In genomic region chr3:127135241-127136023, GRCh38 we compare ENCODE assay signal across 7 cellular contexts. TPM values are rescaled to one million over a fixed set of nuclear protein-coding genes. Genes with fewer than 3 reads are reported as not detected.
A peak's percentile ranks its signal among the peaks of the same experiment; 100 is the strongest.
DNase-seq lines count a peak whose midpoint lies in the region; ATAC-seq and TF ChIP-seq lines count a peak whose summit lies in the region.

No MANE protein-coding gene starts in this region.

- ATAC-seq in activated T-cell treated with anti-CD3 and anti-CD28 coated beads, Interleukin-2, amount 50 U/mL, for 4 hours, result peak; percentile 26 to 41
- ATAC-seq in left ventricle myocardium superior (peak; percentile 27), HG02970 (IDR thresholded peaks at IDR 0.05; ENCODE audit: low FRiP score, unreplicated experiment) (no peak)
- no peak for ATAC-seq in naive thymus-derived CD4-positive, alpha-beta T cell

- H3K4me3 ChIP-seq in MG63, result no peak overlapping the region
- peak overlapping the region; percentile 27 for H3K4me3 ChIP-seq in smooth muscle cell
- H3K4me3 ChIP-seq in naive thymus-derived CD4-positive, alpha-beta T cell (ENCODE audit: low read length), result no peak overlapping the region

- CTCF ChIA-PET in naive thymus-derived CD4-positive, alpha-beta T cell (lab: Charles Lee), result no interaction called here

- no peaks in the 10 kb centered on the region for H3K36me3 ChIP-seq in MG63
- H3K36me3 ChIP-seq in smooth muscle cell (ENCODE audit: low read depth), result no peaks in the 10 kb centered on the region
- no peaks in the 10 kb centered on the region for H3K36me3 ChIP-seq in naive thymus-derived CD4-positive, alpha-beta T cell (ENCODE audit: control insufficient read depth in 2 of 3, insufficient read depth in 3 of 3, low read length in 3 of 3)

- 11% methylated on average over 58 of the region's 58 CpGs for WGBS in smooth muscle cell (ENCODE audit: low lambda C conversion rate)

- H3F3A ChIP-seq in smooth muscle cell (ENCODE audit: low read depth), result peaks cover 6% of the 10 kb centered on the region

- H3K9me3 ChIP-seq in MG63, result no peaks in the 10 kb centered on the region
- H3K9me3 ChIP-seq in smooth muscle cell (replicated peaks; ENCODE audit: low read depth), result no peaks in the 10 kb centered on the region
- no peaks in the 10 kb centered on the region for H3K9me3 ChIP-seq in naive thymus-derived CD4-positive, alpha-beta T cell (ENCODE audit: control insufficient read depth in 2 of 3, low read length in 3 of 3)

- H3K36me3 Mint-ChIP-seq in activated T-cell treated with anti-CD3 and anti-CD28 coated beads, Interleukin-2, amount 50 U/mL, for 4 hours (ENCODE audit: insufficient read depth), result no peaks in the 10 kb centered on the region
- H3K36me3 Mint-ChIP-seq in naive thymus-derived CD4-positive, alpha-beta T cell, result no peaks in the 10 kb centered on the region
- H3K36me3 Mint-ChIP-seq in immature natural killer cell, result no peaks in the 10 kb centered on the region

- H4K20me1 ChIP-seq in smooth muscle cell (ENCODE audit: low read depth), result no peaks in the 10 kb centered on the region

- peak overlapping the region; percentile 7 for H3K9ac ChIP-seq in smooth muscle cell (ENCODE audit: low read depth)

- peaks cover 44% of the 10 kb centered on the region for H3K27me3 Mint-ChIP-seq in activated T-cell treated with anti-CD3 and anti-CD28 coated beads, Interleukin-2, amount 50 U/mL, for 4 hours (ENCODE audit: low read depth)
- peaks cover 36 to 61% (median 43%) of the 10 kb centered on the region in 5 donors for H3K27me3 Mint-ChIP-seq in naive thymus-derived CD4-positive, alpha-beta T cell
- peaks cover 2 to 7% (median 6%) of the 10 kb centered on the region in 3 donors for H3K27me3 Mint-ChIP-seq in immature natural killer cell (ENCODE audit: low read depth in 3 of 3)

- H3K4me1 ChIP-seq in smooth muscle cell (ENCODE audit: low read depth), result peaks cover 14% of the 10 kb centered on the region
- no peaks in the 10 kb centered on the region for H3K4me1 ChIP-seq in naive thymus-derived CD4-positive, alpha-beta T cell (ENCODE audit: control insufficient read depth in 2 of 2, insufficient read depth in 2 of 2, low read length in 2 of 2)

- no peak for TF ChIP-seq CTCF in smooth muscle cell (IDR thresholded peaks at IDR 0.05; ENCODE audit: borderline replicate concordance, insufficient read depth, poor library complexity, severe bottlenecking)

- H3K79me2 ChIP-seq in smooth muscle cell (ENCODE audit: low read depth), result no peaks in the 10 kb centered on the region

- H3K9me3 Mint-ChIP-seq in activated T-cell treated with anti-CD3 and anti-CD28 coated beads, Interleukin-2, amount 50 U/mL, for 4 hours, result no peaks in the 10 kb centered on the region
- H3K9me3 Mint-ChIP-seq in naive thymus-derived CD4-positive, alpha-beta T cell, result no peaks in the 10 kb centered on the region
- no peaks in the 10 kb centered on the region for H3K9me3 Mint-ChIP-seq in immature natural killer cell

- H2AFZ ChIP-seq in smooth muscle cell (ENCODE audit: low read depth), result no peak overlapping the region

- H3K4me1 Mint-ChIP-seq in activated T-cell treated with anti-CD3 and anti-CD28 coated beads, Interleukin-2, amount 50 U/mL, for 4 hours (ENCODE audit: low read depth), result peaks cover 1% of the 10 kb centered on the region
- H3K4me1 Mint-ChIP-seq in naive thymus-derived CD4-positive, alpha-beta T cell, result peaks cover 0 to 4% (median 0%) of the 10 kb centered on the region in 7 donors
- H3K4me1 Mint-ChIP-seq in immature natural killer cell, result no peaks in the 10 kb centered on the region

- intact Hi-C loops in left ventricle myocardium superior (cut with micrococcal nuclease), result no loop called here
- intact Hi-C loops in naive thymus-derived CD4-positive, alpha-beta T cell (cut with micrococcal nuclease), result no loop called here

- H3K27me3 ChIP-seq in MG63, result peaks cover 13% of the 10 kb centered on the region
- peaks cover 14% of the 10 kb centered on the region for H3K27me3 ChIP-seq in smooth muscle cell (ENCODE audit: low read depth)
- no peaks in the 10 kb centered on the region for H3K27me3 ChIP-seq in naive thymus-derived CD4-positive, alpha-beta T cell (ENCODE audit: control insufficient read depth in 2 of 2, insufficient read depth in 2 of 2, low read length in 2 of 2)

- peak overlapping the region; percentile 33 for H3K27ac ChIP-seq in smooth muscle cell (ENCODE audit: low read depth)
- H3K27ac ChIP-seq in naive thymus-derived CD4-positive, alpha-beta T cell (ENCODE audit: low read depth, low read length), result no peak overlapping the region

- H3K4me2 ChIP-seq in smooth muscle cell, result peak overlapping the region; percentile 87

- POLR2A ChIA-PET in naive thymus-derived CD4-positive, alpha-beta T cell (lab: Charles Lee), result no interaction called here

- H3K27ac Mint-ChIP-seq in naive thymus-derived CD4-positive, alpha-beta T cell, result no peak overlapping the region
- no peak overlapping the region for H3K27ac Mint-ChIP-seq in immature natural killer cell

- DNase-seq in MG63 (peak; percentile 28), left ventricle myocardium superior (peak; percentile 68), smooth muscle cell (lab: John Stamatoyannopoulos, UW; ENCODE audit: unreplicated experiment) (peak; percentile 92), immature natural killer cell (no peak)
- no peak for DNase-seq in activated T-cell treated with anti-CD3 and anti-CD28 coated beads, Interleukin-2, amount 50 U/mL, for 4 hours
- DNase-seq in naive thymus-derived CD4-positive, alpha-beta T cell, result no peak

- no peak overlapping the region for H3K4me3 Mint-ChIP-seq in activated T-cell treated with anti-CD3 and anti-CD28 coated beads, Interleukin-2, amount 50 U/mL, for 4 hours
- H3K4me3 Mint-ChIP-seq in naive thymus-derived CD4-positive, alpha-beta T cell, result peak overlapping the region in 2 of 10 donors; percentile 10 to 56
- no peak overlapping the region for H3K4me3 Mint-ChIP-seq in immature natural killer cell

RNA-seq across cellular contexts. Expression of gene PRR23E, which starts 57.5 kb away (rescaled TPM):
- total RNA-seq in MG63 (2014; rRNA removed; shearing (Covaris generic); ENCODE audit: low replicate concordance), result not detected in 2 replicates
- total RNA-seq in activated T-cell treated with anti-CD3 and anti-CD28 coated beads, Interleukin-2, amount 50 U/mL, for 4 hours, result not detected
- total RNA-seq in left ventricle myocardium superior, result not detected
- not detected in 2 replicates for total RNA-seq in smooth muscle cell
- not detected in 2 replicates for polyA plus RNA-seq in smooth muscle cell
- total RNA-seq in naive thymus-derived CD4-positive, alpha-beta T cell, result not detected
- not detected for polyA plus RNA-seq in naive thymus-derived CD4-positive, alpha-beta T cell
- not detected for polyA plus RNA-seq in immature natural killer cell

Comparison
In these comparisons a context has a peak if more than half of its experiments do, and no peak if none do; other contexts are left out.
1. DNase-seq: peak in MG63 (single experiment), left ventricle myocardium superior (single experiment) and smooth muscle cell (single experiment); none in activated T-cell treated with anti-CD3 and anti-CD28 coated beads, Interleukin-2, amount 50 U/mL, for 4 hours (single experiment), naive thymus-derived CD4-positive, alpha-beta T cell (0 of 9) and immature natural killer cell (0 of 3).
2. ATAC-seq: peak in activated T-cell treated with anti-CD3 and anti-CD28 coated beads, Interleukin-2, amount 50 U/mL, for 4 hours (2 of 2) and left ventricle myocardium superior (single experiment); none in naive thymus-derived CD4-positive, alpha-beta T cell (single experiment) and HG02970 (single experiment).